ENCODE assay signal across 10 cellular contexts in genomic region chr9:34653610-34654072, GRCh38. TPM values are rescaled to one million over a fixed set of nuclear protein-coding genes. Genes with fewer than 3 reads are reported as not detected.
DNase-seq lines count a peak whose midpoint lies in the region; ATAC-seq, FAIRE-seq and TF ChIP-seq lines count a peak whose summit lies in the region.
"Had no signal": no experiment of that assay in that cellular context is flagged by ENCODE, and none has a peak within 500 bp of the region (broad histone marks: within the 10 kb centered on the region; RNA-seq: fewer than 3 reads in every experiment).

No MANE protein-coding gene starts in this region.

- POLR2A ChIA-PET in AG04450 (lab: Yijun Ruan, JAX): interaction anchor here (1.9 kb wide), 1 partner anchor 11 kb away, joined by 7 read pairs; no protein-coding TSS in a partner anchor

- H3K14ac ChIP-seq in H9 (ENCODE audit: insufficient read depth, low read length): no peak overlapping the region

- H3K27me3 Mint-ChIP-seq in H9 (ENCODE audit: low read depth): peaks cover 6% of the 10 kb centered on the region

- H3K79me1 ChIP-seq in H9 (ENCODE audit: insufficient read depth, low read depth, low read length, poor library complexity, severe bottlenecking): no peaks in the 10 kb centered on the region

- H3K36me3 Mint-ChIP-seq in H9 (ENCODE audit: insufficient read depth in 1 of 3, low read depth in 3 of 3): peaks cover 6 to 15% (median 13%) of the 10 kb centered on the region in 3 experiments; a peak in 5 of 7 replicates

- peaks cover 7% of the 10 kb centered on the region for H3K23me2 ChIP-seq in H9 (ENCODE audit: insufficient read length, low read depth, low read length, poor library complexity, severe bottlenecking)

- no peak overlapping the region for H2BK12ac ChIP-seq in H9 (ENCODE audit: insufficient read length, low read depth, low read length)

- no peak overlapping the region for H2BK20ac ChIP-seq in H9 (ENCODE audit: low read depth, low read length, poor library complexity, severe bottlenecking)

- no peak overlapping the region; the same call in 1 of the 2 replicates for H3K4me3 ChIP-seq in AG04450 (ENCODE audit: low read depth, low read length)
- H3K4me3 ChIP-seq in ovary: no peak overlapping the region
- H3K4me3 ChIP-seq in colonic mucosa: no peak overlapping the region

- H3K4me1 Mint-ChIP-seq in H9: peaks cover 30 to 42% of the 10 kb centered on the region in 2 experiments

- TF ChIP-seq POLR2A in ovary (IDR thresholded peaks at IDR 0.05): no peak
- no peak for TF ChIP-seq POLR2A in GM12891 (IDR thresholded peaks at IDR 0.05; ENCODE audit: low read depth, low read length)

- H3K56ac ChIP-seq in H9 (ENCODE audit: insufficient read length, low read depth, low read length): no peak overlapping the region

- peak overlapping the region in 1 of 2 experiments; percentile 71; a peak in 2 of 5 replicates for H3K4me3 Mint-ChIP-seq in H9

- no peak overlapping the region for H2AFZ ChIP-seq in H9 (ENCODE audit: low read length)

- H2BK5ac ChIP-seq in H9 (ENCODE audit: insufficient read length, low read length): no peak overlapping the region

- no peak overlapping the region for H2BK120ac ChIP-seq in H9 (ENCODE audit: low read depth, low read length, poor library complexity, severe bottlenecking)

- H3K18ac ChIP-seq in H9 (ENCODE audit: insufficient read length, low read depth, low read length): no peak overlapping the region

- no peak for ATAC-seq in GM21576 (IDR thresholded peaks at IDR 0.05; ENCODE audit: unreplicated experiment)

- H3K36me3 ChIP-seq in ovary (no peaks in the 10 kb centered on the region), colonic mucosa (no peaks in the 10 kb centered on the region)

- no peak overlapping the region for H3K4me2 ChIP-seq in H9 (ENCODE audit: insufficient read depth, insufficient read length, low read length)

- CTCF ChIA-PET in AG04450 (lab: Charles Lee): no interaction called here

- H2AK5ac ChIP-seq in H9 (ENCODE audit: insufficient read length, low read length): no peak overlapping the region

- no peak for FAIRE-seq in GM12891 (lab: Jason Lieb, UNC)

- no peak overlapping the region for H3K23ac ChIP-seq in H9 (ENCODE audit: insufficient read length, low read depth, low read length)

- H3K4me1 ChIP-seq in ovary (ENCODE audit: insufficient read depth): peaks cover 38% of the 10 kb centered on the region
- H3K4me1 ChIP-seq in colonic mucosa: peaks cover 9% of the 10 kb centered on the region
- H3K4me1 ChIP-seq in H9 (ENCODE audit: insufficient read depth, low read length): peaks cover 5% of the 10 kb centered on the region; the same call in 1 of the 2 replicates

- H4K5ac ChIP-seq in H9 (ENCODE audit: insufficient read length, low read depth, low read length): no peak overlapping the region

- intact Hi-C loops in ovary (cut with DNase I): no loop called here
- intact Hi-C loops in colonic mucosa (cut with DNase I): no loop called here

- H3K27ac ChIP-seq in AG04450 (ENCODE audit: low read depth, low read length): peak overlapping the region; percentile 11
- H3K27ac ChIP-seq in ovary: peak overlapping the region; percentile 71 to 81
- no peak overlapping the region for H3K27ac ChIP-seq in colonic mucosa
- H3K27ac ChIP-seq in H9 (ENCODE audit: insufficient read length, low read depth, low read length): no peak overlapping the region

- TF ChIP-seq CTCF in AG04450 (IDR thresholded peaks at IDR 0.05; ENCODE audit: low read depth, low read length) (no peak), ovary (IDR thresholded peaks at IDR 0.05) (no peak), colonic mucosa (IDR thresholded peaks at IDR 0.05) (no peak), H9 (conservative IDR thresholded peaks at IDR 0.05) (no peak)

- H3K9ac ChIP-seq in colonic mucosa (ENCODE audit: low read depth in 2 of 2, low read length in 2 of 2) (peak overlapping the region in 1 of 2 donors; percentile 3), H9 (ENCODE audit: extremely low read depth, insufficient read length, low read length) (no peak overlapping the region)

- H3K27me3 ChIP-seq in AG04450 (ENCODE audit: control insufficient read depth, insufficient read depth, low read length): no peaks in the 10 kb centered on the region
- H3K27me3 ChIP-seq in ovary: no peaks in the 10 kb centered on the region
- H3K27me3 ChIP-seq in colonic mucosa: no peaks in the 10 kb centered on the region
- H3K27me3 ChIP-seq in H9 (ENCODE audit: insufficient read depth, low read length): no peaks in the 10 kb centered on the region

- DNase-seq in AG04450 (ENCODE audit: low read depth, low spot score): no peak
- peak; percentile 49 for DNase-seq in NCI-H82 treated with DMSO at 0.1 percent for 48 hours (lab: John Stamatoyannopoulos, UW; ENCODE audit: unreplicated experiment)
- DNase-seq in fibroblast of gingiva (ENCODE audit: low read depth): peak; percentile 39
- peak; percentile 69 to 82 (median 78) for DNase-seq in ovary
- DNase-seq in GM12891 (ENCODE audit: insufficient read length, low spot score): no peak
- DNase-seq in colonic mucosa: no peak
- no peak for DNase-seq in H9
- DNase-seq: KG1 had no signal

- H4K91ac ChIP-seq in H9 (ENCODE audit: insufficient read length, low read depth, low read length): no peak overlapping the region

- no peak overlapping the region for H3K27ac Mint-ChIP-seq in H9

- no peak overlapping the region for H3T11ph ChIP-seq in H9 (ENCODE audit: low read length)

- H4K8ac ChIP-seq in H9 (replicated peaks; ENCODE audit: insufficient read length, low read depth, low read length): no peak overlapping the region

- H2BK15ac ChIP-seq in H9 (ENCODE audit: low read depth, low read length): no peak overlapping the region

- H4K20me1 ChIP-seq in H9 (ENCODE audit: control insufficient read depth, insufficient read depth, insufficient read length): peaks cover 3% of the 10 kb centered on the region

- H3K9me3 Mint-ChIP-seq in H9: no peaks in the 10 kb centered on the region

- H3K9me3 ChIP-seq in AG04450 (ENCODE audit: control insufficient read depth, insufficient read depth, low read length) (no peaks in the 10 kb centered on the region), ovary (no peaks in the 10 kb centered on the region), colonic mucosa (no peaks in the 10 kb centered on the region), H9 (ENCODE audit: control insufficient read depth, low read depth, low read length) (no peaks in the 10 kb centered on the region)

- no peak overlapping the region for H3K4ac ChIP-seq in H9 (ENCODE audit: low read depth, low read length)

- no peak for TF ChIP-seq EP300 in ovary (IDR thresholded peaks at IDR 0.05)

- 11 to 17% (median 15%) methylated on average over 4 of the region's 4 CpGs for WGBS in ovary, 3 donors
- WGBS in H9 (ENCODE audit: extremely low coverage, insufficient read length, low lambda C conversion rate): no CpG with 5 or more reads among the region's 4 CpGs

- no peaks in the 10 kb centered on the region for H3K79me2 ChIP-seq in H9 (ENCODE audit: insufficient read depth, low read length)

TF ChIP-seq in GM12891, 5 proteins besides CTCF, POLR2A, EP300 and RAD21:
- TF ChIP-seq TAF1 (IDR thresholded peaks at IDR 0.05; ENCODE audit: low read depth, low read length) (no peak), POU2F2 (IDR thresholded peaks at IDR 0.05; ENCODE audit: low read depth, low read length) (no peak), SPI1 (IDR thresholded peaks at IDR 0.05; ENCODE audit: low read depth, low read length) (no peak), POLR2AphosphoS5 (IDR thresholded peaks at IDR 0.05; ENCODE audit: low read depth, low read length) (no peak), PAX5 (IDR thresholded peaks at IDR 0.05; ENCODE audit: insufficient read depth, low read length, severe bottlenecking) (no peak)

RNA-seq across cellular contexts. Expression of gene IL11RA, which starts 1.7 kb away (rescaled TPM):
- polyA plus RNA-seq in AG04450 (2011; rRNA removed): 14.6 and 19.0 TPM in 2 replicates
- 13.8 and 15.7 TPM in 2 replicates for polyA minus RNA-seq in AG04450 (2011; rRNA and poly(A)+ RNA removed)
- 10 to 100 TPM; 17.3 to 54.3 (median 35.8) TPM for total RNA-seq in ovary
- 10 to 100 TPM; 25.4 to 40.2 TPM for polyA plus RNA-seq in ovary
- polyA plus RNA-seq in GM12891 (2012; ENCODE audit: low read depth, missing spikeins): 6.9 TPM
- total RNA-seq in colonic mucosa: 10 to 100 TPM; 10.5 to 10.6 TPM
- total RNA-seq in H9 (2021): 8.7 and 8.9 TPM in 2 replicates

RNA-seq across cellular contexts. Expression of gene GALT, which starts 7.2 kb away (rescaled TPM):
- polyA plus RNA-seq in AG04450 (2011; rRNA removed) (24.8 and 28.4 TPM in 2 replicates), ovary (10 to 100 TPM; 43.7 to 48.9 TPM)
- polyA minus RNA-seq in AG04450 (2011; rRNA and poly(A)+ RNA removed): 16.5 and 21.4 TPM in 2 replicates
- total RNA-seq in ovary (10 to 100 TPM; 33.1 to 63.3 (median 45.2) TPM), colonic mucosa (10 to 100 TPM; 37.8 to 45.6 TPM), H9 (2021) (39.2 and 41.5 TPM in 2 replicates)
- polyA plus RNA-seq in GM12891 (2012; ENCODE audit: low read depth, missing spikeins): 18.2 TPM

RNA-seq across cellular contexts. Expression of gene CCL27, which starts 8.8 kb away (rescaled TPM):
- not detected in 2 replicates for polyA plus RNA-seq in AG04450 (2011; rRNA removed)
- polyA minus RNA-seq in AG04450 (2011; rRNA and poly(A)+ RNA removed): not detected in 2 replicates
- total RNA-seq in ovary: 1 to 10 TPM in 1 of 7 donors, under 1 TPM in 3, not detected in 3; 0.48 to 1.1 (median 0.69) TPM
- polyA plus RNA-seq in ovary: under 1 TPM in 1 of 2 donors, not detected in 1; 0.21 TPM
- polyA plus RNA-seq in GM12891 (2012; ENCODE audit: low read depth, missing spikeins): not detected
- total RNA-seq in colonic mucosa: not detected
- total RNA-seq in H9 (2021): 0.28 and 1.0 TPM in 2 replicates
- total RNA-seq: renal cortical epithelial cell had no signal

RNA-seq across cellular contexts. Expression of gene SIGMAR1, which starts 16.1 kb away (rescaled TPM):
- polyA plus RNA-seq in AG04450 (2011; rRNA removed) (38.9 and 56.9 TPM in 2 replicates), ovary (10 to 100 TPM; 52.7 to 92.4 TPM)
- polyA minus RNA-seq in AG04450 (2011; rRNA and poly(A)+ RNA removed): 22.9 and 26.7 TPM in 2 replicates
- total RNA-seq in ovary (10 to 100 TPM; 47.2 to 73.9 (median 54.3) TPM), colonic mucosa (100 to 1,000 TPM in 1 of 2 donors, 10 to 100 TPM in 1; 49.6 to 114 TPM), H9 (2021) (68.2 and 68.3 TPM in 2 replicates)
- 14.9 TPM for polyA plus RNA-seq in GM12891 (2012; ENCODE audit: low read depth, missing spikeins)

RNA-seq across cellular contexts. Expression of gene ARID3C, which starts 24.8 kb away (rescaled TPM):
- polyA plus RNA-seq in AG04450 (2011; rRNA removed): not detected in 2 replicates
- not detected in 2 replicates for polyA minus RNA-seq in AG04450 (2011; rRNA and poly(A)+ RNA removed)
- under 1 TPM in 1 of 7 donors, not detected in 6; 0.40 TPM for total RNA-seq in ovary
- polyA plus RNA-seq in ovary: under 1 TPM in 1 of 2 donors, not detected in 1; 0.07 TPM
- polyA plus RNA-seq in GM12891 (2012; ENCODE audit: low read depth, missing spikeins): not detected
- total RNA-seq in colonic mucosa: not detected
- not detected in 2 replicates for total RNA-seq in H9 (2021)
- total RNA-seq: renal cortical epithelial cell had no signal

Comparison
In these comparisons a context has a peak if more than half of its experiments do, and no peak if none do; other contexts are left out.
1. DNase-seq: peak in NCI-H82 treated with DMSO at 0.1 percent for 48 hours (single experiment), fibroblast of gingiva (single experiment) and ovary (5 of 5); none in AG04450 (single experiment), GM12891 (single experiment), colonic mucosa (single experiment) and H9 (single experiment).
2. H3K27ac ChIP-seq: peak in AG04450 (single experiment) and ovary (2 of 2); none in colonic mucosa (single experiment) and H9 (single experiment).